19 cellular contexts compared by ENCODE assay signal in the genomic region with DNA sequence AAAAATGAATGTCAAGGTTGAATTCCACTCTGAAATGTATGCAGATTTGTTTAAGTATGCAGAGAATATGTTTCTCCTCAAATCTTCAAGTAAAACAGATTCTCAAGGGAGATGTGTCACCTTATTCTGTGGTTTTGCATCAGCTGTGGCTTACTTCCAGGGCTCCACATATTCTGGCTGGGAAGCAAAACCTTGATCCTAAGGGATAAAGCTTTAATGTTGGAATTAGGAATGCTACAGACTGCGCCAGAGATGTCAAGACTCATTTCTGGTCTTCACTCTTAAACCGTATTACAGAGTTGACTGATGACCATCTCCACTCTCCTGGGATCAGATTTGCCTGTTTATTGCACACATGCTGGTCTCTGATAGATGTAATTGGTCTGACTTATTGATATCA.
A peak's percentile ranks its signal among the peaks of the same experiment; 100 is the strongest.
DNase-seq lines count a peak whose midpoint lies in the region; ATAC-seq and TF ChIP-seq lines count a peak whose summit lies in the region.
"Had no signal": no experiment of that assay in that cellular context is flagged by ENCODE, and none has a peak within 500 bp of the region (broad histone marks: within the 10 kb centered on the region; RNA-seq: fewer than 3 reads in every experiment).

No MANE protein-coding gene starts in this region.

- no peak overlapping the region for H3K14ac ChIP-seq in mesenchymal stem cell (ENCODE audit: low read length in 2 of 2)

- no peak overlapping the region for H3K27ac ChIP-seq in mesenchymal stem cell (ENCODE audit: low read length, poor library complexity, severe bottlenecking)
- H3K27ac ChIP-seq: BLaER1, spleen, suprapubic skin had no signal

- peak overlapping the region; percentile 44 for H3K9ac ChIP-seq in mesenchymal stem cell (ENCODE audit: low read length)
- H3K9ac ChIP-seq: BLaER1 had no signal

- no peak overlapping the region for H2BK120ac ChIP-seq in mesenchymal stem cell (ENCODE audit: low read depth, low read length)

- no peak overlapping the region for H2BK15ac ChIP-seq in mesenchymal stem cell (ENCODE audit: low read depth, poor library complexity, severe bottlenecking)

- H3K36me3 ChIP-seq in MG63, result peaks cover 3% of the 10 kb centered on the region; the same call in 1 of the 2 replicates
- no peaks in the 10 kb centered on the region for H3K36me3 ChIP-seq in mesenchymal stem cell (ENCODE audit: control insufficient read depth in 1 of 2, insufficient read depth in 2 of 2, low read depth in 1 of 2, low read length in 2 of 2)
- H3K36me3 ChIP-seq: BLaER1, spleen, suprapubic skin had no signal

- H3K4me2 ChIP-seq in mesenchymal stem cell (ENCODE audit: low read length, poor library complexity, severe bottlenecking), result no peak overlapping the region
- H3K4me2 ChIP-seq: BLaER1 had no signal

- no peak overlapping the region for H2AK5ac ChIP-seq in mesenchymal stem cell (ENCODE audit: low read length, severe bottlenecking)

- no peak overlapping the region for H4K8ac ChIP-seq in mesenchymal stem cell (ENCODE audit: low read length)

- H3K27me3 ChIP-seq in MG63, result no peaks in the 10 kb centered on the region
- H3K27me3 ChIP-seq in mesenchymal stem cell (ENCODE audit: control insufficient read depth in 1 of 2, insufficient read depth in 1 of 2, low read length in 2 of 2), result no peaks in the 10 kb centered on the region
- H3K27me3 ChIP-seq: BLaER1, suprapubic skin had no signal

- H2BK12ac ChIP-seq in mesenchymal stem cell (ENCODE audit: low read length in 2 of 2), result no peak overlapping the region

- WGBS in mesenchymal stem cell, result no CpG with 5 or more reads among the region's 2 CpGs

- H3K9me3 ChIP-seq in MG63 (no peaks in the 10 kb centered on the region; the same call in none of the 2 replicates), mesenchymal stem cell (ENCODE audit: control insufficient read depth, low read length) (peaks cover 10% of the 10 kb centered on the region)
- H3K9me3 ChIP-seq: BLaER1, suprapubic skin had no signal

- no peak for TF ChIP-seq CTCF in choroid plexus epithelial cell (conservative IDR thresholded peaks at IDR 0.05; ENCODE audit: low read depth, low read length)

- no peak overlapping the region for H4K91ac ChIP-seq in mesenchymal stem cell (ENCODE audit: low read length)

- no peak overlapping the region for H3K23ac ChIP-seq in mesenchymal stem cell (ENCODE audit: low read length in 2 of 2)

- H3K4me3 ChIP-seq in MG63 (no peak overlapping the region), choroid plexus epithelial cell (ENCODE audit: low read depth, low read length) (no peak overlapping the region), mesenchymal stem cell (ENCODE audit: insufficient read depth in 1 of 2, low read depth in 1 of 2, low read length in 2 of 2) (no peak overlapping the region)
- H3K4me3 ChIP-seq: BLaER1, spleen, suprapubic skin had no signal

- no peak overlapping the region for H3K4ac ChIP-seq in mesenchymal stem cell (ENCODE audit: low read depth in 1 of 2, low read length in 2 of 2)

- H3K79me1 ChIP-seq in mesenchymal stem cell (replicated peaks; ENCODE audit: low read length, poor library complexity, severe bottlenecking), result no peaks in the 10 kb centered on the region

- H2BK5ac ChIP-seq in mesenchymal stem cell (ENCODE audit: low read depth, low read length, poor library complexity, severe bottlenecking), result no peak overlapping the region

- H3K4me1 ChIP-seq in mesenchymal stem cell (ENCODE audit: control insufficient read depth, insufficient read depth, low read depth, low read length), result no peaks in the 10 kb centered on the region
- H3K4me1 ChIP-seq: BLaER1, spleen, suprapubic skin had no signal

- H2AFZ ChIP-seq in mesenchymal stem cell (ENCODE audit: low read depth, low read length), result no peak overlapping the region

- H3K18ac ChIP-seq in mesenchymal stem cell (ENCODE audit: low read depth in 1 of 2, low read length in 2 of 2), result no peak overlapping the region

- ATAC-seq in HG02623 (IDR thresholded peaks at IDR 0.05; ENCODE audit: unreplicated experiment) (no peak), GM19463 (IDR thresholded peaks at IDR 0.05; ENCODE audit: unreplicated experiment) (no peak)

- DNase-seq in EH (ENCODE audit: low read depth) (peak; percentile 91), MG63 (peak; percentile 74), choroid plexus epithelial cell (ENCODE audit: low read depth) (peak; percentile 18), mesenchymal stem cell (peak; percentile 18), NCI-H774 (lab: John Stamatoyannopoulos, UW) (no peak)
- DNase-seq in activated naive CD4-positive, alpha-beta T cell (lab: John Stamatoyannopoulos, UW), result no peak
- DNase-seq: activated CD4-positive, alpha-beta T cell treated with anti-CD3 and anti-CD28 coated beads, Interleukin-2, amount 50 U/mL, for 48 hours; activated naive CD4-positive, alpha-beta T cell treated with anti-CD3 and anti-CD28 coated beads, Interleukin-2, amount 10 ng/mL, durations not matched to agents 7 days and 5 days; activated T-cell treated with anti-CD3 and anti-CD28 coated beads for 4 hours; kidney; mesendoderm; NCI-H187 treated with DMSO at 0.1 percent for 48 hours; SHP77; spleen; T-helper 1 cell had no signal

Comparison
In these comparisons a context has a peak if more than half of its experiments do, and no peak if none do; other contexts are left out.
1. DNase-seq: peak in EH (single experiment), MG63 (single experiment), choroid plexus epithelial cell (single experiment) and mesenchymal stem cell (single experiment); none in NCI-H774 (single experiment) and activated naive CD4-positive, alpha-beta T cell (0 of 4).